Comparison of ENCODE assay signal across 8 cellular contexts in the genomic region with DNA sequence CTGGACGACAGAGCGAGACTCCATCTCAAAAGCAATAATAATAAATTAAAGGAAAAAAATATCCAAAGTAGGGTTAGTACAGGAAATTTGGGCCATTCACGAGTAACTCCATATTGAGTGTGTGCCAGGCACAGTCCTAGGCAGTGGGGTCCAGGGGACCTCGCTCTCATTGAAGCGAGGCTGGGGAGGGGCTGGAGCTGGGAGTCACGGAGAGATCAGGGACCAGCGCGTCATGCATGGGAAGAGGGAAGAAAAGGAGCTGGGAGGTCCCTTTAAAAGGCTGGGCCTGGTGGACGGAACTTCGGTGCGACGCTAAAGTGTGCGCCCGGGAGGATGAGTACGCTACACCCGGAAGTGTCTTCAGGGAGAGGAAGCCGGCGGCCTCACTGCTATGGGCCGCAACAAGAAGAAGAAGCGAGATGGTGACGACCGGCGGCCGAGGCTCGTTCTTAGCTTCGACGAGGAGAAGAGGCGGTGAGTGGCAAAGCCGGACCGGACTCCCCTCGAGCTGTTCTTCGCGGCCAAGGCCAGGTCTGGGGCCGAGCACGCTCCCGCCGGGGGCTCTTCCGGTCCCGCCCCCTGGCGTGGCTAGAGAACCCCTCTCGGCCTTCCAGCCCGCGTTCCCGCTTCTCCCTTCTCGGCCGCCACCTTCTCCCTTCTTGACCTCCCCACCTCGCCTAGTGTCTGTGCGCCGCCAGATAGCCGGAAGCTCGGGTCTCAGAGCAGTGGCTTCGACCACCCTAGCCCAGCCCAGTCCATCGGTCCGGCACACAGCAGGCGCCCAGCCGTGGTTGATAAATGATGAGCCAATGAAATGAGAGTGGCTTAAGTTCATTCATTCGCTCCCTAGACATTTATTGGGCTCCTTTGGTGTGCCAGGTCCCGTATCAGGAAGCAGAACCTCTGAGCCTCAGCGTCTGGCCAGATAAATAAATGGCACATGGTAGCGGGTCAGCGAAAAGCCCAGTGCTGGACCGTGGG. TPM values are rescaled to one million over a fixed set of nuclear protein-coding genes. Genes with fewer than 3 reads are reported as not detected.
A peak's percentile ranks its signal among the peaks of the same experiment; 100 is the strongest.
DNase-seq lines count a peak whose midpoint lies in the region; ATAC-seq and TF ChIP-seq lines count a peak whose summit lies in the region.

Gene NOL12 (plus strand): TSS at position 342 of the 981 bp plus-strand sequence. CDS start 50 bp downstream, at position 392.

- TF ChIP-seq POLR2A in lower leg skin (IDR thresholded peaks at IDR 0.05), result no peak

- peak; percentile 53 for ATAC-seq in GM19043 (IDR thresholded peaks at IDR 0.05; ENCODE audit: low read depth, unreplicated experiment)
- ATAC-seq in HG03457 (IDR thresholded peaks at IDR 0.05; ENCODE audit: unreplicated experiment), result peak; percentile 50

- peak within 1 kb of the TSS; percentile 94 for H3K4me3 ChIP-seq in AG10803 (ENCODE audit: low read length)
- H3K4me3 ChIP-seq in dorsolateral prefrontal cortex, result peak within 1 kb of the TSS; percentile 57 to 99 (median 88)
- H3K4me3 ChIP-seq in lower leg skin (ENCODE audit: low read depth, poor library complexity, severe bottlenecking), result peak within 1 kb of the TSS; percentile 86

- H3K27ac ChIP-seq in dorsolateral prefrontal cortex, result peak within 1 kb of the TSS; percentile 36 to 98 (median 90)

- TF ChIP-seq CTCF in AG10803 (conservative IDR thresholded peaks at IDR 0.05; ENCODE audit: low read length) (no peak), dorsolateral prefrontal cortex (IDR thresholded peaks at IDR 0.05 in 54 of 56, conservative IDR thresholded peaks at IDR 0.05 in 2 of 56; ENCODE audit: low read depth in 1 of 56, partially characterized antibody in 56 of 56) (peak in 42 of 56 donors; percentile 4 to 66 (median 40)), lower leg skin (IDR thresholded peaks at IDR 0.05) (no peak)

- 1 to 3% methylated on average over 50 to 57 of the region's 62 CpGs for WGBS in lower leg skin, 2 donors

- intact Hi-C loops in dorsolateral prefrontal cortex (cut with DNase I), result loop anchor here in 1 of 2 donors (2.0 to 10.0 kb wide), 4 partner anchors 56 to 141 kb away; partner anchors contain the start of genes GCAT and GGA1
- intact Hi-C loops in lower leg skin (cut with DNase I; ENCODE audit: low total_unique reads), result no loop called here

- no peaks in the 10 kb centered on the region for H3K27me3 ChIP-seq in dorsolateral prefrontal cortex

- DNase-seq in AG10803 (ENCODE audit: low read depth), result peak; percentile 86
- peak; percentile 84 for DNase-seq in NCI-H748 (lab: John Stamatoyannopoulos, UW; ENCODE audit: unreplicated experiment)
- DNase-seq in activated CD4-positive, alpha-beta T cell treated with anti-CD3 and anti-CD28 coated beads, Interleukin-2, amount 50 U/mL, for 48 hours, result peak; percentile 78 to 83
- peak; percentile 73 to 88 (median 83) for DNase-seq in dorsolateral prefrontal cortex
- peak; percentile 74 to 95 for DNase-seq in lower leg skin (ENCODE audit: low spot score in 2 of 2)
- DNase-seq in stimulated activated CD4-positive, alpha-beta T cell treated with anti-CD3 and anti-CD28 coated beads, TNF-alpha, amount 100 ng/mL, for 1 hour (ENCODE audit: low read depth in 3 of 3, low spot score in 1 of 3), result peak; percentile 31 to 67 (median 59)

RNA-seq across cellular contexts. Expression of gene NOL12, which starts in this region (rescaled TPM):
- total RNA-seq in dorsolateral prefrontal cortex, result 10 to 100 TPM; 14.9 to 41.9 (median 27.5) TPM
- 10 to 100 TPM; 24.3 to 72.3 (median 36.1) TPM for total RNA-seq in lower leg skin

Comparison
In these comparisons a context has a peak if more than half of its experiments do, and no peak if none do; other contexts are left out.
1. Peak in every context shown above with its lines: DNase-seq, ATAC-seq, H3K4me3 ChIP-seq and H3K27ac ChIP-seq.
2. CTCF ChIP-seq: peak in dorsolateral prefrontal cortex (42 of 56); none in AG10803 (single experiment) and lower leg skin (0 of 3).